ENCODE assay signal across 1 cellular context in genomic region chr16:30491229-30491628, GRCh38.
A peak's percentile ranks its signal among the peaks of the same experiment; 100 is the strongest.
TF ChIP-seq lines count a peak whose summit lies in the region.

No MANE protein-coding gene starts in this region.

TF ChIP-seq in K562, 482 proteins besides CTCF, POLR2A, EP300 and RAD21:
- TF ChIP-seq MEF2A (IDR thresholded peaks at IDR 0.05; ENCODE audit: control insufficient read depth, low read depth, low read length) (no peak), PRDM10 (IDR thresholded peaks at IDR 0.05; ENCODE audit: partially characterized antibody) (peak; percentile 56)
